ENCODE assay signal across 1 cellular context in the genomic region with DNA sequence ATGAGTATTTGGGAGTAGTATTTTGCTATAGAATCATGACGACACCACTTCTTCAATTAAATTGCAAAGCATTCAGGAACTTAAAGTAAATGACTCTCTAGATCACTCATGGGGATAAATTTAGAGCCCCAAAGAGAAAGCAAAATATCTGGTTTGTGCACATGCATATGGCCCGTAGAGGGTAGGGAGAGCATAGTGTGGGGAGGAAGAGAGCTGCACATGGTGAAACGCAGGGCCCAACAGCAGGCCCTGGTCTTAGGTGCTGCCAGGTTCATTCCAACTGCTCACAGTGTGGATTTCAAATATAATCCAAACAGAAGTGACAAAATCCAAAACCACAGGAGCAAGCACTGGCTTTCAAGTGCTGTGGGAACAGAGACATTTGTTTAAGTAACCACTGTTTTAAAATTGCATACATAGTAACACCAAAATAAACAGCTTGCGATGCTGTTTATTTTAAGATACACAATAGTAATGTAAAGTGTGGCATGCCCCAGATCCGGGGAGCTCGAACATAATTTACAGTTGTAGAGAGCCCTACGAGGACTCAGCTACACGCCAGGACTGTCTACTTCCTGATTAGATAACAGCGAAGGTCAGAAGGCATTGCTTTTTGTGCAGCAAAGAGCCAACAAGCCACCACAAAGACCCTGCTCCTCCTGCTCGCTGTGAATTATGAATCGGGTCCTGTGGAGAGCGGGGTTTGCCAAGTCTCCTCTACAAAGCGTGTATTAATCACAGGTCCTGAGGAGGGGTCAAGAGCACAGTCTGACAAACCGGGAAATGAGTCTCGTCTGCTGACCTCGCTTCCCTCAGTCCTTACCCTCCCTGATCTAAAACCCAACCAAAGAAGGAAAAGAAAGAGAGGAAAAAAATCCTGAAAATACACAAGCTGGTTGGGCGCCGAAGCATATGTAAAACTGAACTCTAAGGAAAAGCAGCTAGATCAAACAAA.
TF ChIP-seq lines count a peak whose summit lies in the region.

No MANE protein-coding gene starts in this region.

TF ChIP-seq in GM23338, 12 proteins besides CTCF, POLR2A, EP300 and RAD21:
- no peak for TF ChIP-seq NANOG (IDR thresholded peaks at IDR 0.05; ENCODE audit: borderline replicate concordance)
- TF ChIP-seq ZNF331 (CRISPR knock-in tag; IDR thresholded peaks at IDR 0.05; ENCODE audit: low read depth): no peak
- TF ChIP-seq CREB1 (CRISPR knock-in tag; IDR thresholded peaks at IDR 0.05; ENCODE audit: low read depth): no peak
- TF ChIP-seq POLR2AphosphoS5 (IDR thresholded peaks at IDR 0.05; ENCODE audit: low read depth): no peak
- TF ChIP-seq EZH2phosphoT487 (IDR thresholded peaks at IDR 0.05; ENCODE audit: unreplicated experiment): no peak
- TF ChIP-seq, protein P1, sequence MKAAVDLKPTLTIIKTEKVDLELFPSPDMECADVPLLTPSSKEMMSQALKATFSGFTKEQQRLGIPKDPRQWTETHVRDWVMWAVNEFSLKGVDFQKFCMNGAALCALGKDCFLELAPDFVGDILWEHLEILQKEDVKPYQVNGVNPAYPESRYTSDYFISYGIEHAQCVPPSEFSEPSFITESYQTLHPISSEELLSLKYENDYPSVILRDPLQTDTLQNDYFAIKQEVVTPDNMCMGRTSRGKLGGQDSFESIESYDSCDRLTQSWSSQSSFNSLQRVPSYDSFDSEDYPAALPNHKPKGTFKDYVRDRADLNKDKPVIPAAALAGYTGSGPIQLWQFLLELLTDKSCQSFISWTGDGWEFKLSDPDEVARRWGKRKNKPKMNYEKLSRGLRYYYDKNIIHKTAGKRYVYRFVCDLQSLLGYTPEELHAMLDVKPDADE (IDR thresholded peaks at IDR 0.05): no peak
- no peak for TF ChIP-seq STAT1 (IDR thresholded peaks at IDR 0.05; ENCODE audit: unreplicated experiment)
